ENCODE assay signal across 25 cellular contexts in genomic region chr4:131001371-131001770, GRCh38.
"Had no signal": no experiment of that assay in that cellular context is flagged by ENCODE, and none has a peak within 500 bp of the region (broad histone marks: within the 10 kb centered on the region; RNA-seq: fewer than 3 reads in every experiment).

No MANE protein-coding gene starts in this region.

- H3K27ac Mint-ChIP-seq: activated naive CD4-positive, alpha-beta T cell treated with anti-CD3 and anti-CD28 coated beads, Interleukin-2, amount 10 ng/mL, durations not matched to agents 7 days and 5 days; activated naive CD8-positive, alpha-beta T cell treated with anti-CD3 and anti-CD28 coated beads, Interleukin-2, amount 10 ng/mL, durations not matched to agents 7 days and 5 days; dendritic cell treated with granulocyte-macrophage colony-stimulating factor and Interleukin-4, amounts not matched to agents 40 ng/mL and 50 ng/mL, for 4 days; mesothelial cell of epicardium; naive B cell; T-cell had no signal

- H3K36me3 Mint-ChIP-seq: activated naive CD4-positive, alpha-beta T cell treated with anti-CD3 and anti-CD28 coated beads, Interleukin-2, amount 10 ng/mL, durations not matched to agents 7 days and 5 days; activated naive CD8-positive, alpha-beta T cell treated with anti-CD3 and anti-CD28 coated beads, Interleukin-2, amount 10 ng/mL, durations not matched to agents 7 days and 5 days; mesothelial cell of epicardium; naive B cell; T-cell had no signal

- H3K79me2 ChIP-seq: hepatocyte, parathyroid adenoma had no signal

- H3K4me1 ChIP-seq: gastroesophageal sphincter, parathyroid adenoma, spleen, tibial nerve had no signal

- H3K4me3 ChIP-seq: gastroesophageal sphincter, hepatocyte, spleen, tibial nerve had no signal

- H3K27me3 ChIP-seq: gastroesophageal sphincter, hepatocyte, spleen, tibial nerve had no signal

- H3K9me3 ChIP-seq: gastroesophageal sphincter, tibial nerve had no signal

- H3K9me3 Mint-ChIP-seq: activated naive CD4-positive, alpha-beta T cell treated with anti-CD3 and anti-CD28 coated beads, Interleukin-2, amount 10 ng/mL, durations not matched to agents 7 days and 5 days; activated naive CD8-positive, alpha-beta T cell treated with anti-CD3 and anti-CD28 coated beads, Interleukin-2, amount 10 ng/mL, durations not matched to agents 7 days and 5 days; dendritic cell treated with granulocyte-macrophage colony-stimulating factor and Interleukin-4, amounts not matched to agents 40 ng/mL and 50 ng/mL, for 4 days; mesothelial cell of epicardium had no signal

- H3K27me3 Mint-ChIP-seq: activated naive CD4-positive, alpha-beta T cell treated with anti-CD3 and anti-CD28 coated beads, Interleukin-2, amount 10 ng/mL, durations not matched to agents 7 days and 5 days; activated naive CD8-positive, alpha-beta T cell treated with anti-CD3 and anti-CD28 coated beads, Interleukin-2, amount 10 ng/mL, durations not matched to agents 7 days and 5 days; dendritic cell treated with granulocyte-macrophage colony-stimulating factor and Interleukin-4, amounts not matched to agents 40 ng/mL and 50 ng/mL, for 4 days; naive B cell; T-cell had no signal

- ATAC-seq: gastroesophageal sphincter, left cardiac atrium, right cardiac atrium, T-cell had no signal

- H3K4me2 ChIP-seq: hepatocyte had no signal

- H2AFZ ChIP-seq: hepatocyte, parathyroid adenoma had no signal

- H3K4me1 Mint-ChIP-seq: activated naive CD4-positive, alpha-beta T cell treated with anti-CD3 and anti-CD28 coated beads, Interleukin-2, amount 10 ng/mL, durations not matched to agents 7 days and 5 days; activated naive CD8-positive, alpha-beta T cell treated with anti-CD3 and anti-CD28 coated beads, Interleukin-2, amount 10 ng/mL, durations not matched to agents 7 days and 5 days; naive B cell; T-cell had no signal

- DNase-seq: activated CD4-positive, alpha-beta T cell treated with anti-CD3 and anti-CD28 coated beads for 4 hours; activated CD4-positive, alpha-beta T cell treated with anti-CD3 and anti-CD28 coated beads, Interleukin-2, amount 50 U/mL, for 4 hours; activated CD4-positive, CD25-positive, alpha-beta regulatory T cell; activated CD8-positive, alpha-beta memory T cell treated with anti-CD3 and anti-CD28 coated beads for 24 hours; activated gamma-delta T cell; activated naive CD4-positive, alpha-beta T cell treated with anti-CD3 and anti-CD28 coated beads, Interleukin-2, amount 10 ng/mL, durations not matched to agents 7 days and 5 days; activated naive CD8-positive, alpha-beta T cell treated with anti-CD3 and anti-CD28 coated beads, Interleukin-2, amount 10 ng/mL, durations not matched to agents 7 days and 5 days; activated T-cell treated with anti-CD3 and anti-CD28 coated beads, Interleukin-2, amount 50 U/mL, for 1 hour; amniotic stem cell; central memory CD4-positive, alpha-beta T cell; effector CD4-positive, alpha-beta T cell; erythroblast; left cardiac atrium; naive B cell; occipital lobe; right cardiac atrium; spleen; stimulated activated naive CD4-positive, alpha-beta T cell; T-cell had no signal

- H3K4me3 Mint-ChIP-seq: activated naive CD4-positive, alpha-beta T cell treated with anti-CD3 and anti-CD28 coated beads, Interleukin-2, amount 10 ng/mL, durations not matched to agents 7 days and 5 days; activated naive CD8-positive, alpha-beta T cell treated with anti-CD3 and anti-CD28 coated beads, Interleukin-2, amount 10 ng/mL, durations not matched to agents 7 days and 5 days; dendritic cell treated with granulocyte-macrophage colony-stimulating factor and Interleukin-4, amounts not matched to agents 40 ng/mL and 50 ng/mL, for 4 days; mesothelial cell of epicardium; naive B cell; T-cell had no signal

- H3K36me3 ChIP-seq: gastroesophageal sphincter, spleen, tibial nerve had no signal

- H3K27ac ChIP-seq: gastroesophageal sphincter, hepatocyte, parathyroid adenoma, spleen, tibial nerve had no signal

- H3K9ac ChIP-seq: parathyroid adenoma had no signal
